In the genomic region with DNA sequence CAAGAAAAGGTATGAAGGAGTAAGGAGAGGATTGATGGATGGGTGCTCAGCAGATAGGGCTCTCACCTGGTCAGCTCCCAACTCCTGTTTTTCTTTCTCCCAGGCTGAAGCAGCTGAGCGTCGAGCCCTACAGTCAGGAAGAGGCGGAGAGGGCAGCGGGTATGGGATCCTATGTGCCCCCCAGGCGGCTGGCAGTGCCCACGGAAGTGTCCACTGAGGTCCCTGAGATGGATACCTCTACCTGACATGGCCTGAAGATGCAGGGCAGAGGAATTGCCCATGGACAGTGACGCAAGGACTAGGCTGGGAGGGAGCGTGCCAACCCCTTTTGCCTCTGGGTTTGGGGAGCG, we compare ENCODE assay signal across 10 cellular contexts. TPM values are rescaled to one million over a fixed set of nuclear protein-coding genes. Genes with fewer than 3 reads are reported as not detected.
DNase-seq lines count a peak whose midpoint lies in the region; ATAC-seq and TF ChIP-seq lines count a peak whose summit lies in the region.
"Had no signal": no experiment of that assay in that cellular context is flagged by ENCODE, and none has a peak within 500 bp of the region (broad histone marks: within the 10 kb centered on the region; RNA-seq: fewer than 3 reads in every experiment).

No MANE protein-coding gene starts in this region.

- peak overlapping the region; percentile 50 for H2AK5ac ChIP-seq in mesendoderm (ENCODE audit: low read length)

- H4K5ac ChIP-seq in mesendoderm (ENCODE audit: low read length): no peak overlapping the region

- peaks cover 14% of the 10 kb centered on the region for H3K79me1 ChIP-seq in mesendoderm (ENCODE audit: low read length)

- H3K9ac ChIP-seq in mammary epithelial cell (ENCODE audit: insufficient read depth, low read length): peak overlapping the region; percentile 87
- peak overlapping the region; percentile 77 for H3K9ac ChIP-seq in mesendoderm (ENCODE audit: low read length)

- in situ Hi-C loops in mammary epithelial cell (cut with MboI; ENCODE audit: low sequenced_read_pairs in 2 of 2): loop anchor here in 1 of 2 donors (5.0 to 25.0 kb wide), 3 partner anchors 62 to 217 kb away; partner anchors contain the start of genes CEP85 and SLC30A2

- WGBS in mammary epithelial cell (ENCODE audit: low coverage, missing lambda C conversion rate): 13% methylated on average over 4 of the region's 9 CpGs
- no CpG with 5 or more reads among the region's 9 CpGs for WGBS in mesendoderm (ENCODE audit: extremely low coverage, insufficient coverage, low lambda C conversion rate)
- 77% methylated on average over 9 of the region's 9 CpGs for WGBS in urinary bladder

- H3K4me1 ChIP-seq in cardiac muscle cell (ENCODE audit: low read depth): peaks cover 9% of the 10 kb centered on the region
- peaks cover 9% of the 10 kb centered on the region for H3K4me1 ChIP-seq in mammary epithelial cell (ENCODE audit: insufficient read depth, low read length)
- H3K4me1 ChIP-seq in mesendoderm (ENCODE audit: control insufficient read depth, low read depth, low read length): peaks cover 9% of the 10 kb centered on the region
- H3K4me1 ChIP-seq in urinary bladder (ENCODE audit: insufficient read depth): no peaks in the 10 kb centered on the region

- CTCF ChIA-PET in mammary epithelial cell (lab: Charles Lee; ENCODE audit: low non-redundant PET): interaction anchor here (1.4 kb wide), 1 partner anchor 63 kb away, joined by 8 read pairs; the partner anchor contains the start of gene CEP85

- dilution Hi-C loops in mammary epithelial cell (cut with HindIII; ENCODE audit: low sequenced_read_pairs): no loop called here

- H3K4me2 ChIP-seq in mammary epithelial cell (ENCODE audit: insufficient read depth, low read depth, low read length) (peak overlapping the region; percentile 86), mesendoderm (ENCODE audit: low read length) (peak overlapping the region; percentile 78)

- no peak overlapping the region for H4K8ac ChIP-seq in mesendoderm (ENCODE audit: low read depth, low read length)

- peak overlapping the region; percentile 83 for H3K23ac ChIP-seq in mesendoderm (ENCODE audit: low read length)

- intact Hi-C loops in left ventricle myocardium superior (cut with micrococcal nuclease): no loop called here
- intact Hi-C loops in mammary epithelial cell (cut with micrococcal nuclease): loop anchor here (5.0 kb wide), 1 partner anchor 107 kb away; no protein-coding TSS in a partner anchor

- TF ChIP-seq CTCF in cardiac muscle cell (IDR thresholded peaks at IDR 0.05; ENCODE audit: low read depth, low read length): no peak
- TF ChIP-seq CTCF in mammary epithelial cell (conservative IDR thresholded peaks at IDR 0.05 in 1 of 2, IDR thresholded peaks at IDR 0.05 in 1 of 2; ENCODE audit: extremely low read depth in 1 of 2, insufficient read depth in 1 of 2, low read depth in 1 of 2, low read length in 2 of 2): no peak

- H3K27me3 ChIP-seq in cardiac muscle cell (no peaks in the 10 kb centered on the region), mammary epithelial cell (ENCODE audit: insufficient read depth, low read length) (no peaks in the 10 kb centered on the region), mesendoderm (ENCODE audit: insufficient read depth, low read length, poor library complexity) (no peaks in the 10 kb centered on the region)

- ATAC-seq in left ventricle myocardium superior: no peak
- no peak for ATAC-seq in HG02938 (IDR thresholded peaks at IDR 0.05; ENCODE audit: unreplicated experiment)
- ATAC-seq in GM19452 (IDR thresholded peaks at IDR 0.05; ENCODE audit: unreplicated experiment): no peak

- no TSS peak for BruUV-seq in mammary epithelial cell (replicated peaks; lab: Mats Ljungman, UMichigan)

- H4K20me1 ChIP-seq in mammary epithelial cell (ENCODE audit: insufficient read depth, low read length): no peaks in the 10 kb centered on the region

- H3K9me3 ChIP-seq in cardiac muscle cell (ENCODE audit: low read depth) (no peaks in the 10 kb centered on the region), mammary epithelial cell (replicated peaks; ENCODE audit: insufficient read depth, low read length) (no peaks in the 10 kb centered on the region)

- peak overlapping the region; percentile 96 for H3K56ac ChIP-seq in mesendoderm (ENCODE audit: low read length)

- no peak overlapping the region for H2BK120ac ChIP-seq in mesendoderm (ENCODE audit: low read depth, low read length)

- H3K36me3 ChIP-seq in cardiac muscle cell (no peaks in the 10 kb centered on the region), mammary epithelial cell (ENCODE audit: insufficient read depth, low read length) (peaks cover 3% of the 10 kb centered on the region), mesendoderm (ENCODE audit: control insufficient read depth, insufficient read depth, low read length) (no peaks in the 10 kb centered on the region), urinary bladder (ENCODE audit: insufficient read depth) (no peaks in the 10 kb centered on the region)

- H3K4me3 ChIP-seq in cardiac muscle cell (peak overlapping the region; percentile 85), mammary epithelial cell (replicated peaks in 1 of 3; ENCODE audit: insufficient read depth in 1 of 3, low read depth in 2 of 3, low read length in 3 of 3) (peak overlapping the region; percentile 73 to 84 (median 76)), mesendoderm (ENCODE audit: low read length) (peak overlapping the region; percentile 88), urinary bladder (ENCODE audit: low read depth, low read length) (peak overlapping the region; percentile 58)

- DNase-seq in cardiac muscle cell (ENCODE audit: low read depth in 1 of 2, low spot score in 1 of 2) (no peak), left ventricle myocardium superior (no peak), mammary epithelial cell (no peak), mesendoderm (no peak), HuH-7 (ENCODE audit: low spot score) (no peak)

- peaks cover 22% of the 10 kb centered on the region for H3K79me2 ChIP-seq in mammary epithelial cell (ENCODE audit: insufficient read depth, low read length)
- H3K79me2 ChIP-seq in mesendoderm (ENCODE audit: control insufficient read depth, insufficient read depth, low read length): peaks cover 8% of the 10 kb centered on the region

- peak overlapping the region; percentile 89 for H2AFZ ChIP-seq in mammary epithelial cell (ENCODE audit: low read depth, low read length)

- H2BK5ac ChIP-seq in mesendoderm (ENCODE audit: low read length): no peak overlapping the region

- no peak overlapping the region for H3K27ac ChIP-seq in cardiac muscle cell
- H3K27ac ChIP-seq in mammary epithelial cell (ENCODE audit: insufficient read depth, low read depth, low read length): peak overlapping the region; percentile 75
- H3K27ac ChIP-seq in mesendoderm (ENCODE audit: low read depth, low read length): no peak overlapping the region
- H3K27ac ChIP-seq in urinary bladder (ENCODE audit: low read depth): no peak overlapping the region

- no peak overlapping the region for H3K18ac ChIP-seq in mesendoderm (ENCODE audit: low read length)

- H2BK15ac ChIP-seq in mesendoderm (replicated peaks; ENCODE audit: low read depth): no peak overlapping the region

- H3K4ac ChIP-seq in mesendoderm (ENCODE audit: low read depth, low read length): no peak overlapping the region

RNA-seq across cellular contexts. Expression of gene ZNF593, which starts 0.7 kb away (rescaled TPM):
- total RNA-seq in cardiac muscle cell: 34.5 and 47.8 TPM in 2 replicates
- polyA plus RNA-seq in cardiac muscle cell: 43.6 and 58.0 TPM in 2 replicates
- total RNA-seq in left ventricle myocardium superior: 11.6 TPM
- total RNA-seq in mammary epithelial cell: 10 to 100 TPM; 31.5 to 41.5 TPM
- polyA plus RNA-seq in mammary epithelial cell: 61.2 TPM
- polyA minus RNA-seq in mammary epithelial cell: 20.1 TPM
- 64.2 TPM for polyA plus RNA-seq in mesendoderm (2013, experiment 1 of 2)
- 64.2 TPM for polyA plus RNA-seq in mesendoderm (2013, experiment 2 of 2)
- 6.8 TPM for total RNA-seq in urinary bladder
- polyA plus RNA-seq in urinary bladder: 60.4 TPM

RNA-seq across cellular contexts. Expression of gene ZNF593OS, which starts 1.2 kb away (rescaled TPM):
- total RNA-seq in cardiac muscle cell (not detected in 2 replicates), left ventricle myocardium superior (not detected), mammary epithelial cell (under 1 TPM in 1 of 2 donors, not detected in 1; 0.50 TPM), urinary bladder (not detected)
- polyA plus RNA-seq in cardiac muscle cell (2.9 and 3.4 TPM in 2 replicates), mammary epithelial cell (not detected), urinary bladder (0.18 TPM)
- polyA minus RNA-seq in mammary epithelial cell: not detected
- polyA plus RNA-seq in mesendoderm (2013, experiment 1 of 2): not detected
- not detected for polyA plus RNA-seq in mesendoderm (2013, experiment 2 of 2)
- total RNA-seq: dermis microvascular lymphatic vessel endothelial cell, temporal lobe had no signal

RNA-seq across cellular contexts. Expression of gene C1orf232, which starts 1.7 kb away (rescaled TPM):
- total RNA-seq in cardiac muscle cell (not detected in 2 replicates), left ventricle myocardium superior (not detected), mammary epithelial cell (not detected), urinary bladder (not detected)
- polyA plus RNA-seq in cardiac muscle cell (not detected in 2 replicates), mammary epithelial cell (not detected), urinary bladder (not detected)
- polyA minus RNA-seq in mammary epithelial cell: not detected
- polyA plus RNA-seq in mesendoderm (2013, experiment 1 of 2): not detected
- polyA plus RNA-seq in mesendoderm (2013, experiment 2 of 2): not detected
- total RNA-seq: dermis microvascular lymphatic vessel endothelial cell, temporal lobe had no signal

RNA-seq across cellular contexts. Expression of gene CNKSR1, which starts 6.8 kb away (rescaled TPM):
- total RNA-seq in cardiac muscle cell: 8.4 and 9.7 TPM in 2 replicates
- polyA plus RNA-seq in cardiac muscle cell: 7.5 and 7.6 TPM in 2 replicates
- 1.7 TPM for total RNA-seq in left ventricle myocardium superior
- total RNA-seq in mammary epithelial cell: 10 to 100 TPM; 26.0 to 38.2 TPM
- polyA plus RNA-seq in mammary epithelial cell: 20.8 TPM
- polyA minus RNA-seq in mammary epithelial cell: 67.1 TPM
- 8.5 TPM for polyA plus RNA-seq in mesendoderm (2013, experiment 1 of 2)
- polyA plus RNA-seq in mesendoderm (2013, experiment 2 of 2): 8.5 TPM
- 5.3 TPM for total RNA-seq in urinary bladder
- 4.2 TPM for polyA plus RNA-seq in urinary bladder
- total RNA-seq: dermis microvascular lymphatic vessel endothelial cell had no signal

RNA-seq across cellular contexts. Expression of gene FAM110D, which starts 11.6 kb away (rescaled TPM):
- 4.7 and 6.8 TPM in 2 replicates for total RNA-seq in cardiac muscle cell
- polyA plus RNA-seq in cardiac muscle cell: 8.1 and 10.9 TPM in 2 replicates
- 4.5 TPM for total RNA-seq in left ventricle myocardium superior
- not detected for total RNA-seq in mammary epithelial cell
- not detected for polyA plus RNA-seq in mammary epithelial cell
- polyA minus RNA-seq in mammary epithelial cell: not detected
- polyA plus RNA-seq in mesendoderm (2013, experiment 1 of 2): 0.59 TPM
- polyA plus RNA-seq in mesendoderm (2013, experiment 2 of 2): 0.53 TPM
- 1.6 TPM for total RNA-seq in urinary bladder
- 7.4 TPM for polyA plus RNA-seq in urinary bladder
